8 cellular contexts compared by ENCODE assay signal in genomic region chr1:205599667-205600042, GRCh38. TPM values are rescaled to one million over a fixed set of nuclear protein-coding genes. Genes with fewer than 3 reads are reported as not detected.
DNase-seq lines count a peak whose midpoint lies in the region; ATAC-seq, FAIRE-seq and TF ChIP-seq lines count a peak whose summit lies in the region.

No MANE protein-coding gene starts in this region.

- H3K9me3 ChIP-seq in esophagus (ENCODE audit: control insufficient read depth in 2 of 2, insufficient read depth in 1 of 2, low read depth in 1 of 2, low read length in 1 of 2): no peaks in the 10 kb centered on the region
- no peaks in the 10 kb centered on the region for H3K9me3 ChIP-seq in psoas muscle
- no peaks in the 10 kb centered on the region for H3K9me3 ChIP-seq in small intestine (ENCODE audit: control insufficient read depth, low read depth)

- peaks cover 55% of the 10 kb centered on the region for H3K36me3 Mint-ChIP-seq in Calu3 (ENCODE audit: insufficient read depth, unreplicated experiment)

- CTCF ChIA-PET in Calu3 (lab: Charles Lee): interaction anchor here (1.0 to 3.3 kb wide), 5 partner anchors 8 to 71 kb away, joined by 3 to 34 read pairs (median 21); partner anchors contain the start of gene ELK4

- peak overlapping the region; percentile 86 for H3K27ac Mint-ChIP-seq in Calu3 (ENCODE audit: unreplicated experiment)

- H3K4me3 Mint-ChIP-seq in Calu3 (ENCODE audit: low read depth, unreplicated experiment): peak overlapping the region; percentile 30

- intact Hi-C loops in Calu3 (cut with micrococcal nuclease; ENCODE audit: unreplicated experiment): loop anchor here (2.0 kb wide), 2 partner anchors 17 to 29 kb away; no protein-coding TSS in a partner anchor
- intact Hi-C loops in psoas muscle (cut with DNase I): loop anchor here in 1 of 2 donors (10.0 kb wide), 1 partner anchor 375 kb away; no protein-coding TSS in a partner anchor
- intact Hi-C loops in head of caudate nucleus (cut with DNase I): loop anchor here (10.0 kb wide), 1 partner anchor 105 kb away; no protein-coding TSS in a partner anchor

- DNase-seq in Calu3 (no peak), psoas muscle (no peak), head of caudate nucleus (no peak), SIG-M5 treated with dmso at 0.1 percent for 504 hours (lab: John Stamatoyannopoulos, UW; ENCODE audit: unreplicated experiment) (no peak), small intestine (no peak)

- H3K4me3 ChIP-seq in WI38 (ENCODE audit: low read depth, low read length) (peak overlapping the region; percentile 0; the same call in 1 of the 2 replicates), esophagus (ENCODE audit: low read depth in 1 of 2, low read length in 2 of 2) (no peak overlapping the region), psoas muscle (no peak overlapping the region), small intestine (ENCODE audit: low read depth in 1 of 2, low read length in 2 of 2) (no peak overlapping the region)

- BruUV-seq in Calu3 (replicated peaks; lab: Mats Ljungman, UMichigan): no TSS peak

- H3K27me3 ChIP-seq in esophagus (ENCODE audit: control insufficient read depth in 1 of 2, insufficient read depth in 2 of 2, low read length in 2 of 2) (no peaks in the 10 kb centered on the region), psoas muscle (ENCODE audit: insufficient read depth in 3 of 3, low read length in 2 of 3) (no peaks in the 10 kb centered on the region), small intestine (ENCODE audit: control insufficient read depth in 2 of 2, insufficient read depth in 2 of 2, low read length in 2 of 2) (no peaks in the 10 kb centered on the region)

- peak in 1 of 4 donors; percentile 13 for ATAC-seq in psoas muscle
- ATAC-seq in HG02759 (IDR thresholded peaks at IDR 0.05; ENCODE audit: unreplicated experiment): no peak

- H3K4me1 ChIP-seq in esophagus (ENCODE audit: control insufficient read depth in 2 of 2, insufficient read depth in 2 of 2, low read length in 1 of 2): peaks cover 4 to 7% of the 10 kb centered on the region in 2 donors
- H3K4me1 ChIP-seq in psoas muscle: peaks cover 8% of the 10 kb centered on the region
- peaks cover 0 to 3% of the 10 kb centered on the region in 2 donors for H3K4me1 ChIP-seq in small intestine (ENCODE audit: control insufficient read depth in 2 of 2, insufficient read depth in 1 of 2, low read depth in 1 of 2, low read length in 1 of 2)

- H3K27me3 Mint-ChIP-seq in Calu3 (ENCODE audit: unreplicated experiment): no peaks in the 10 kb centered on the region

- H3K36me3 ChIP-seq in esophagus (ENCODE audit: control insufficient read depth in 2 of 2, insufficient read depth in 2 of 2, low read length in 1 of 2): peaks cover 0 to 3% of the 10 kb centered on the region in 2 donors
- H3K36me3 ChIP-seq in psoas muscle (ENCODE audit: insufficient read depth in 1 of 2, low read depth in 1 of 2): peaks cover 3 to 21% of the 10 kb centered on the region in 2 donors
- H3K36me3 ChIP-seq in small intestine (ENCODE audit: control insufficient read depth in 2 of 2, insufficient read depth in 2 of 2, low read length in 2 of 2): peaks cover 0 to 5% of the 10 kb centered on the region in 2 donors

- 43 to 60% methylated on average over 5 of the region's 5 CpGs for WGBS in esophagus, 2 donors
- 68 to 74% (median 74%) methylated on average over 5 of the region's 5 CpGs for WGBS in psoas muscle, 3 donors
- 78 to 86% (median 84%) methylated on average over 5 of the region's 5 CpGs for WGBS in small intestine, 3 donors

- H3K27ac ChIP-seq in esophagus (ENCODE audit: low read depth in 2 of 2, low read length in 1 of 2) (peak overlapping the region; percentile 80 to 88), psoas muscle (peak overlapping the region; percentile 41), small intestine (ENCODE audit: low read depth in 1 of 2, low read length in 1 of 2) (peak overlapping the region in 1 of 2 donors; percentile 54)

- H3K9me3 Mint-ChIP-seq in Calu3 (ENCODE audit: low read depth, unreplicated experiment): no peaks in the 10 kb centered on the region

- peaks cover 64% of the 10 kb centered on the region for H3K4me1 Mint-ChIP-seq in Calu3 (ENCODE audit: low read depth, unreplicated experiment)

- no peak for TF ChIP-seq CTCF in Calu3 (IDR thresholded peaks at IDR 0.05; ENCODE audit: unreplicated experiment)
- no peak for TF ChIP-seq CTCF in WI38 (IDR thresholded peaks at IDR 0.05; ENCODE audit: low read depth, low read length)
- no peak for TF ChIP-seq CTCF in psoas muscle (IDR thresholded peaks at IDR 0.05)

- no peak for FAIRE-seq in small intestine (lab: Jason Lieb, UNC)

RNA-seq across cellular contexts. Expression of gene ELK4, which starts 32.2 kb away (rescaled TPM):
- total RNA-seq in Calu3 (2022) (110 and 122 TPM in 2 replicates), psoas muscle (10 to 100 TPM; 34.4 to 67.8 (median 43.7) TPM)
- polyA plus RNA-seq in esophagus (1 to 10 TPM; 4.0 to 4.2 TPM), psoas muscle (10 to 100 TPM in 2 of 3 donors, 1 to 10 TPM in 1; 5.5 to 18.6 (median 11.2) TPM), small intestine (1 to 10 TPM; 2.7 to 6.0 (median 3.0) TPM)
